Comparison of ENCODE assay signal across 10 cellular contexts in genomic region chr6:32009537-32009936, GRCh38. TPM values are rescaled to one million over a fixed set of nuclear protein-coding genes. Genes with fewer than 3 reads are reported as not detected.
DNase-seq lines count a peak whose midpoint lies in the region; ATAC-seq and TF ChIP-seq lines count a peak whose summit lies in the region.
"Not testable (repeated sequence)": the region's sequence is repeated elsewhere in the genome, so short reads cannot be mapped to it uniquely, and the experiment has no call there.
"Had no signal": no experiment of that assay in that cellular context is flagged by ENCODE, and none has a peak within 500 bp of the region (broad histone marks: within the 10 kb centered on the region; RNA-seq: fewer than 3 reads in every experiment).

No MANE protein-coding gene starts in this region.

- H3K36me3 ChIP-seq in right lobe of liver, ovary, suprapubic skin: not testable (repeated sequence)

- not testable (repeated sequence) for H3K4me3 ChIP-seq in right lobe of liver, ovary, suprapubic skin

- not testable (repeated sequence) for H3K27me3 ChIP-seq in right lobe of liver, ovary, suprapubic skin

- H3K4me1 Mint-ChIP-seq in Calu3 (ENCODE audit: low read depth, unreplicated experiment); activated CD4-positive, alpha-beta T cell treated with anti-CD3 and anti-CD28 coated beads, Interleukin-2, amount 10 ng/mL, durations not matched to agents 24 days and 14 days: not testable (repeated sequence)

- not testable (repeated sequence) for H3K4me3 Mint-ChIP-seq in Calu3 (ENCODE audit: low read depth, unreplicated experiment); activated CD4-positive, alpha-beta T cell treated with anti-CD3 and anti-CD28 coated beads, Interleukin-2, amount 10 ng/mL, durations not matched to agents 24 days and 14 days

- H3K4me1 ChIP-seq in right lobe of liver; ovary (ENCODE audit: insufficient read depth); suprapubic skin: not testable (repeated sequence)

- TF ChIP-seq EP300 in ovary (IDR thresholded peaks at IDR 0.05); suprapubic skin (IDR thresholded peaks at IDR 0.05): not testable (repeated sequence)

- H3K36me3 Mint-ChIP-seq in Calu3 (ENCODE audit: insufficient read depth, unreplicated experiment); activated CD4-positive, alpha-beta T cell treated with anti-CD3 and anti-CD28 coated beads, Interleukin-2, amount 10 ng/mL, durations not matched to agents 24 days and 14 days (ENCODE audit: low read depth): not testable (repeated sequence)

- not testable (repeated sequence) for H3K27ac Mint-ChIP-seq in Calu3 (ENCODE audit: unreplicated experiment); activated CD4-positive, alpha-beta T cell treated with anti-CD3 and anti-CD28 coated beads, Interleukin-2, amount 10 ng/mL, durations not matched to agents 24 days and 14 days

- not testable (repeated sequence) for TF ChIP-seq CTCF in Calu3 (IDR thresholded peaks at IDR 0.05; ENCODE audit: unreplicated experiment); right lobe of liver (IDR thresholded peaks at IDR 0.05); ovary (IDR thresholded peaks at IDR 0.05); suprapubic skin (IDR thresholded peaks at IDR 0.05)

- CTCF ChIA-PET in Calu3 (lab: Charles Lee), result not testable (repeated sequence)

- ATAC-seq in Right ventricle myocardium inferior, right lobe of liver: not testable (repeated sequence)

- WGBS in right lobe of liver (ENCODE audit: insufficient coverage, low coverage, low lambda C conversion rate, missing lambda C conversion rate), result no CpG with 5 or more reads among the region's 12 CpGs
- WGBS in ovary, 3 donors, result 67 to 92% (median 92%) methylated on average over 5 to 10 of the region's 12 CpGs
- 93% methylated on average over 9 of the region's 12 CpGs for WGBS in suprapubic skin

- DNase-seq in Calu3 (peak; percentile 0), Right ventricle myocardium inferior (ENCODE audit: missing footprints) (peak; percentile 39), right lobe of liver (peak in 2 of 3 donors; percentile 5 to 34), ovary (peak in 4 of 5 donors; percentile 6 to 27 (median 16)), suprapubic skin (ENCODE audit: low spot score in 2 of 2) (peak; percentile 4 to 11)
- peak; percentile 5 for DNase-seq in activated CD4-positive, alpha-beta T cell treated with anti-CD3 and anti-CD28 coated beads, Interleukin-2, amount 10 ng/mL, durations not matched to agents 24 days and 14 days
- DNase-seq in activated naive CD4-positive, alpha-beta T cell treated with anti-CD3 and anti-CD28 coated beads, Interleukin-2, amount 50 U/mL, for 16 hours, result peak; percentile 6

- peaks cover 28% of the 10 kb centered on the region for H3K27me3 Mint-ChIP-seq in Calu3 (ENCODE audit: unreplicated experiment)
- not testable (repeated sequence) for H3K27me3 Mint-ChIP-seq in activated CD4-positive, alpha-beta T cell treated with anti-CD3 and anti-CD28 coated beads, Interleukin-2, amount 10 ng/mL, durations not matched to agents 24 days and 14 days

- not testable (repeated sequence) for H3K27ac ChIP-seq in right lobe of liver, ovary, suprapubic skin

- not testable (repeated sequence) for BruUV-seq in Calu3 (replicated peaks; lab: Mats Ljungman, UMichigan)

- not testable (repeated sequence) for H3K9me3 Mint-ChIP-seq in Calu3 (ENCODE audit: low read depth, unreplicated experiment); activated CD4-positive, alpha-beta T cell treated with anti-CD3 and anti-CD28 coated beads, Interleukin-2, amount 10 ng/mL, durations not matched to agents 24 days and 14 days

- intact Hi-C loops in Calu3 (cut with micrococcal nuclease; ENCODE audit: unreplicated experiment); activated CD4-positive, alpha-beta T cell treated with anti-CD3 and anti-CD28 coated beads, Interleukin-2, amount 10 ng/mL, durations not matched to agents 24 days and 14 days (cut with micrococcal nuclease); Right ventricle myocardium inferior (cut with DNase I); right lobe of liver (cut with DNase I); ovary (cut with DNase I): not testable (repeated sequence)

- H3K9me3 ChIP-seq in right lobe of liver, ovary, suprapubic skin: not testable (repeated sequence)

- not testable (repeated sequence) for TF ChIP-seq POLR2A in right lobe of liver (IDR thresholded peaks at IDR 0.05); ovary (IDR thresholded peaks at IDR 0.05); suprapubic skin (IDR thresholded peaks at IDR 0.05)

RNA-seq across cellular contexts. Expression of gene C4B, which starts 5.1 kb away (rescaled TPM):
- 7.8 and 13.4 TPM in 2 replicates for total RNA-seq in Calu3 (2022)
- 2.9 and 3.7 TPM in 2 replicates for total RNA-seq in activated CD4-positive, alpha-beta T cell treated with anti-CD3 and anti-CD28 coated beads, Interleukin-2, amount 10 ng/mL, durations not matched to agents 24 days and 14 days
- 81.6 TPM for total RNA-seq in Right ventricle myocardium inferior
- 1,000 to 10,000 TPM; 1,420 to 2,805 (median 2,265) TPM for total RNA-seq in right lobe of liver
- total RNA-seq in ovary, result 1,000 to 10,000 TPM in 1 of 7 donors, 100 to 1,000 TPM in 6; 163 to 1,673 (median 271) TPM
- 100 to 1,000 TPM in 1 of 2 donors, 10 to 100 TPM in 1; 97.4 to 326 TPM for polyA plus RNA-seq in ovary
- total RNA-seq in suprapubic skin, result 1 to 10 TPM; 1.3 to 9.4 (median 5.1) TPM

RNA-seq across cellular contexts. Expression of gene C4A, which starts 27.7 kb away (rescaled TPM):
- 13.1 and 20.8 TPM in 2 replicates for total RNA-seq in Calu3 (2022)
- 2.7 and 3.3 TPM in 2 replicates for total RNA-seq in activated CD4-positive, alpha-beta T cell treated with anti-CD3 and anti-CD28 coated beads, Interleukin-2, amount 10 ng/mL, durations not matched to agents 24 days and 14 days
- total RNA-seq in Right ventricle myocardium inferior, result 92.1 TPM
- total RNA-seq in right lobe of liver, result 1,000 to 10,000 TPM; 1,495 to 2,818 (median 2,205) TPM
- total RNA-seq in ovary, result 1,000 to 10,000 TPM in 1 of 7 donors, 100 to 1,000 TPM in 6; 147 to 1,617 (median 248) TPM
- polyA plus RNA-seq in ovary, result 100 to 1,000 TPM; 114 to 324 TPM
- 10 to 100 TPM in 1 of 4 donors, 1 to 10 TPM in 3; 4.0 to 10.2 (median 5.3) TPM for total RNA-seq in suprapubic skin
- polyA plus RNA-seq: CD14-positive monocyte had no signal

RNA-seq across cellular contexts. Expression of gene CYP21A2, which starts 28.7 kb away (rescaled TPM):
- total RNA-seq in Calu3 (2022) (0.76 and 0.78 TPM in 2 replicates), Right ventricle myocardium inferior (0.30 TPM), right lobe of liver (10 to 100 TPM in 3 of 6 experiments, 1 to 10 TPM in 3; 5.7 to 60.7 (median 14.0) TPM), ovary (10 to 100 TPM in 1 of 7 donors, 1 to 10 TPM in 6; 2.4 to 21.7 (median 8.8) TPM), suprapubic skin (1 to 10 TPM in 1 of 4 donors, under 1 TPM in 1, not detected in 2; 0.39 to 2.3 TPM)
- 0.35 TPM in 1 of 2 replicates, not detected in the other for total RNA-seq in activated CD4-positive, alpha-beta T cell treated with anti-CD3 and anti-CD28 coated beads, Interleukin-2, amount 10 ng/mL, durations not matched to agents 24 days and 14 days
- 1 to 10 TPM; 1.9 to 4.8 TPM for polyA plus RNA-seq in ovary
- polyA plus RNA-seq: A549; CD14-positive monocyte; CD8-positive, alpha-beta memory T cell had no signal

RNA-seq across cellular contexts. Expression of gene DXO, which starts 37.6 kb away (rescaled TPM):
- total RNA-seq in Calu3 (2022) (40.9 and 43.6 TPM in 2 replicates), Right ventricle myocardium inferior (9.8 TPM), right lobe of liver (10 to 100 TPM in 5 of 6 experiments, 1 to 10 TPM in 1; 9.8 to 14.6 (median 12.1) TPM), ovary (10 to 100 TPM; 22.3 to 42.8 (median 26.7) TPM), suprapubic skin (10 to 100 TPM; 13.1 to 25.3 (median 16.4) TPM)
- total RNA-seq in activated CD4-positive, alpha-beta T cell treated with anti-CD3 and anti-CD28 coated beads, Interleukin-2, amount 10 ng/mL, durations not matched to agents 24 days and 14 days, result 13.2 and 14.1 TPM in 2 replicates
- polyA plus RNA-seq in ovary, result 10 to 100 TPM; 11.7 to 29.3 TPM

RNA-seq across cellular contexts. Expression of gene SKIC2, which starts 50.6 kb away (rescaled TPM):
- total RNA-seq in Calu3 (2022) (182 and 201 TPM in 2 replicates), Right ventricle myocardium inferior (30.7 TPM), right lobe of liver (10 to 100 TPM; 26.3 to 73.1 (median 47.1) TPM), ovary (10 to 100 TPM; 37.2 to 59.4 (median 51.5) TPM), suprapubic skin (10 to 100 TPM; 31.3 to 60.4 (median 49.3) TPM)
- 92.8 and 93.7 TPM in 2 replicates for total RNA-seq in activated CD4-positive, alpha-beta T cell treated with anti-CD3 and anti-CD28 coated beads, Interleukin-2, amount 10 ng/mL, durations not matched to agents 24 days and 14 days
- polyA plus RNA-seq in ovary, result 10 to 100 TPM; 24.6 to 36.3 TPM
